26 cellular contexts compared by ENCODE assay signal in genomic region chr20:42741906-42742305, GRCh38.
"Had no signal": no experiment of that assay in that cellular context is flagged by ENCODE, and none has a peak within 500 bp of the region (broad histone marks: within the 10 kb centered on the region; RNA-seq: fewer than 3 reads in every experiment).

No MANE protein-coding gene starts in this region.

- FAIRE-seq: colon, endometrium, islet of Langerhans, keratinocyte had no signal

- H3K36me3 ChIP-seq: esophagus squamous epithelium, gastrocnemius medialis, heart right ventricle, left lung, lower lobe of right lung had no signal

- H3K4me3 ChIP-seq: coronary artery, esophagus squamous epithelium, gastrocnemius medialis, heart right ventricle, left lung, lower lobe of right lung had no signal

- H3K27ac ChIP-seq: coronary artery, epithelial cell of prostate, esophagus squamous epithelium, gastrocnemius medialis, heart right ventricle, left lung, lower lobe of right lung had no signal

- H3K27me3 ChIP-seq: esophagus squamous epithelium, gastrocnemius medialis, left lung had no signal

- ATAC-seq: effector memory CD8-positive, alpha-beta T cell; esophagus mucosa; gastrocnemius medialis; heart right ventricle; left cardiac atrium; left lung; left ventricle myocardium superior; lower lobe of right lung had no signal

- DNase-seq: effector CD8-positive, alpha-beta T cell; effector memory CD8-positive, alpha-beta T cell; endodermal cell; erythroblast; esophagus squamous epithelium; foreskin fibroblast; foreskin melanocyte; gastrocnemius medialis; glutamatergic neuron; head of caudate nucleus; heart right ventricle; hippocampal formation; left cardiac atrium; left lung; left ventricle myocardium superior; lower lobe of right lung; mammary epithelial cell; mesendoderm; midbrain had no signal

- H3K9me3 ChIP-seq: gastrocnemius medialis, lower lobe of right lung had no signal

- H3K4me1 ChIP-seq: esophagus squamous epithelium, gastrocnemius medialis, heart right ventricle, left lung, lower lobe of right lung had no signal
